ENCODE assay signal across 18 cellular contexts in genomic region chr7:36039243-36039642, GRCh38.
"Had no signal": no experiment of that assay in that cellular context is flagged by ENCODE, and none has a peak within 500 bp of the region (broad histone marks: within the 10 kb centered on the region; RNA-seq: fewer than 3 reads in every experiment).

No MANE protein-coding gene starts in this region.

- H3K27ac Mint-ChIP-seq: activated naive CD8-positive, alpha-beta T cell treated with anti-CD3 and anti-CD28 coated beads for 36 hours; endodermal cell; immature natural killer cell had no signal

- H3K9me3 ChIP-seq: body of pancreas, prostate gland, tibial nerve had no signal

- H3K27me3 ChIP-seq: body of pancreas, tibial nerve had no signal

- H3K4me3 ChIP-seq: body of pancreas, lung, prostate gland, tibial nerve had no signal

- H3K27ac ChIP-seq: body of pancreas, prostate gland, WERI-Rb-1 had no signal

- ATAC-seq: body of pancreas; stimulated activated naive CD8-positive, alpha-beta T cell treated with anti-CD3 and anti-CD28 coated beads, Interleukin-15, Interleukin-2, amounts not matched to agents 100 U/mL and 50 U/mL, for 24 hours had no signal

- H3K9me3 Mint-ChIP-seq: activated naive CD8-positive, alpha-beta T cell treated with anti-CD3 and anti-CD28 coated beads for 36 hours; endodermal cell; immature natural killer cell; neural crest cell had no signal

- H3K36me3 Mint-ChIP-seq: activated naive CD8-positive, alpha-beta T cell treated with anti-CD3 and anti-CD28 coated beads for 36 hours; immature natural killer cell had no signal

- H3K4me1 Mint-ChIP-seq: activated naive CD8-positive, alpha-beta T cell treated with anti-CD3 and anti-CD28 coated beads for 36 hours; immature natural killer cell had no signal

- H3K36me3 ChIP-seq: prostate gland, tibial nerve, WERI-Rb-1 had no signal

- H3K4me3 Mint-ChIP-seq: activated naive CD8-positive, alpha-beta T cell treated with anti-CD3 and anti-CD28 coated beads for 36 hours; endodermal cell; immature natural killer cell; neural crest cell had no signal

- DNase-seq: activated CD4-positive, alpha-beta T cell treated with anti-CD3 and anti-CD28 coated beads for 1 hour; activated naive CD8-positive, alpha-beta T cell treated with anti-CD3 and anti-CD28 coated beads for 36 hours; amygdala; body of pancreas; caudate nucleus; endodermal cell; erythroblast; foreskin melanocyte; immature natural killer cell; right cardiac atrium; stimulated activated CD4-positive, alpha-beta T cell treated with anti-CD3 and anti-CD28 coated beads, Interleukin-2, amount 100 ng/mL, for 24 hours; stimulated activated naive CD8-positive, alpha-beta T cell treated with anti-CD3 and anti-CD28 coated beads, Interleukin-15, Interleukin-2, amounts not matched to agents 100 U/mL and 50 U/mL, for 24 hours; T-helper 2 cell had no signal
